Comparison of ENCODE assay signal across 16 cellular contexts in the genomic region with DNA sequence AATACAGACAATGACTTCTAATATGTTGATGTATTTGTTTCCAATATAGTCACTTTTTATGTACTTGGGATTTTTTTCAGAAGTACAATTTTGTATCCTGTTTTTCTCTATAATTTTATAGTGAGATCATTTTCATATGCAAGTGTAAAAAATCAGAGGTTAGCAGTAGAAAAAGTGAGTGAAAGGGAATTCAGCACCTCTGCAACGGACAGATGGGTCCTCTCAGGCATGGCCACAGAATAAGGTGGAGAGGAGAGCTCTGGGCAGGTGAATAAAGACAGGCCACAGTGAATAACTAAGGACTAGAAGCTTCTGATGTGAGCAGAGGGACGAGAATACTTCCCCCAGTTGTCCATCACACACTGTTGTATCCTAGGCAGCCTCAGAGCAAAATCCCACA.
DNase-seq lines count a peak whose midpoint lies in the region; ATAC-seq and TF ChIP-seq lines count a peak whose summit lies in the region.
"Had no signal": no experiment of that assay in that cellular context is flagged by ENCODE, and none has a peak within 500 bp of the region (broad histone marks: within the 10 kb centered on the region; RNA-seq: fewer than 3 reads in every experiment).

No MANE protein-coding gene starts in this region.

- H3K27ac ChIP-seq in SJCRH30 (peak overlapping the region; percentile 84), brain microvascular endothelial cell (peak overlapping the region; percentile 77), GM23338 (ENCODE audit: low read depth) (no peak overlapping the region)

- ATAC-seq in GM21367 (IDR thresholded peaks at IDR 0.05; ENCODE audit: unreplicated experiment) (no peak), GM23338 (no peak)

- H3K36me3 Mint-ChIP-seq in GM23338 (ENCODE audit: low read depth): no peaks in the 10 kb centered on the region
- H3K36me3 Mint-ChIP-seq: CD8-positive, alpha-beta memory T cell; IgD-negative memory B cell had no signal

- H4K20me1 ChIP-seq in GM23338 (replicated peaks; ENCODE audit: insufficient read depth): no peaks in the 10 kb centered on the region

- H3K4me1 Mint-ChIP-seq in GM23338: peaks cover 6% of the 10 kb centered on the region
- H3K4me1 Mint-ChIP-seq: B cell; CD8-positive, alpha-beta memory T cell had no signal

- H3K4me3 Mint-ChIP-seq in GM23338: no peak overlapping the region
- H3K4me3 Mint-ChIP-seq: B cell; CD8-positive, alpha-beta memory T cell; IgD-negative memory B cell had no signal

- H3K9ac ChIP-seq in skeletal muscle satellite cell (ENCODE audit: low read depth, low read length): peak overlapping the region; percentile 26

- DNase-seq in ACHN (peak; percentile 22), SJCRH30 (peak in 1 of 2 experiments; percentile 53), brain microvascular endothelial cell (no peak), GM23338 (ENCODE audit: low spot score) (no peak), C1 segment of cervical spinal cord (lab: John Stamatoyannopoulos, UW) (no peak)
- no peak for DNase-seq in stimulated activated CD4-positive, alpha-beta T cell treated with anti-CD3 and anti-CD28 coated beads, Interleukin-4, amount 100 ng/mL, for 24 hours
- DNase-seq: CD8-positive, alpha-beta memory T cell; H7; MV-4-11; NCI-H1417 treated with DMSO at 0.1 percent for 48 hours; NCI-H2081; NCI-H510A treated with DMSO at 0.1 percent for 48 hours had no signal

- TF ChIP-seq CTCF in brain microvascular endothelial cell (IDR thresholded peaks at IDR 0.05; ENCODE audit: low read depth, low read length, missing control alignments): no peak
- no peak for TF ChIP-seq CTCF in GM23338 (conservative IDR thresholded peaks at IDR 0.05; ENCODE audit: low read depth in 2 of 2)

- no peaks in the 10 kb centered on the region for H3F3A ChIP-seq in GM23338 (replicated peaks; ENCODE audit: low read depth)

- H3K4me2 ChIP-seq in skeletal muscle satellite cell (ENCODE audit: low read length) (peak overlapping the region; percentile 35), GM23338 (no peak overlapping the region)

- H3K9me2 ChIP-seq in GM23338 (ENCODE audit: insufficient read depth): no peaks in the 10 kb centered on the region; the same call in 1 of the 2 replicates

- H3K9me3 Mint-ChIP-seq in GM23338: no peaks in the 10 kb centered on the region; the same call in 2 of the 3 replicates
- H3K9me3 Mint-ChIP-seq: CD8-positive, alpha-beta memory T cell; IgD-negative memory B cell had no signal

- no peaks in the 10 kb centered on the region for H3K9me3 ChIP-seq in SJCRH30 (replicated peaks)
- no peaks in the 10 kb centered on the region for H3K9me3 ChIP-seq in skeletal muscle satellite cell (replicated peaks; ENCODE audit: low read length)

- no peak overlapping the region for H2AFZ ChIP-seq in GM23338

- peaks cover 7% of the 10 kb centered on the region for H3K27me3 Mint-ChIP-seq in GM23338 (ENCODE audit: insufficient read depth, low read depth, poor library complexity)

- H3K36me3 ChIP-seq in SJCRH30 (no peaks in the 10 kb centered on the region), brain microvascular endothelial cell (replicated peaks) (no peaks in the 10 kb centered on the region), skeletal muscle satellite cell (ENCODE audit: insufficient read depth, low read length) (no peaks in the 10 kb centered on the region), GM23338 (ENCODE audit: insufficient read depth) (no peaks in the 10 kb centered on the region)

- H3K4me3 ChIP-seq in SJCRH30 (no peak overlapping the region), brain microvascular endothelial cell (ENCODE audit: low read depth, low read length) (no peak overlapping the region), skeletal muscle satellite cell (ENCODE audit: low read length) (no peak overlapping the region), GM23338 (no peak overlapping the region)

- H3K27me3 ChIP-seq in SJCRH30 (no peaks in the 10 kb centered on the region), brain microvascular endothelial cell (replicated peaks) (no peaks in the 10 kb centered on the region), skeletal muscle satellite cell (ENCODE audit: control insufficient read depth, insufficient read depth, low read length) (peaks cover 26% of the 10 kb centered on the region), GM23338 (ENCODE audit: insufficient read depth) (no peaks in the 10 kb centered on the region)

- H3K27ac Mint-ChIP-seq in GM23338: no peak overlapping the region
- H3K27ac Mint-ChIP-seq: B cell; CD8-positive, alpha-beta memory T cell; IgD-negative memory B cell had no signal

- in situ Hi-C loops in ACHN (cut with HindIII; ENCODE audit: low pct_ligation_motif_present, low pct_unique_long_range_greater_than_20kb, low sequenced_read_pairs) (no loop called here), brain microvascular endothelial cell (cut with HindIII; ENCODE audit: low pct_ligation_motif_present, low sequenced_read_pairs) (no loop called here)

- H3K4me1 ChIP-seq in SJCRH30 (peaks cover 62% of the 10 kb centered on the region), skeletal muscle satellite cell (ENCODE audit: control insufficient read depth, insufficient read depth, low read length) (peaks cover 45% of the 10 kb centered on the region), GM23338 (ENCODE audit: insufficient read depth) (peaks cover 10% of the 10 kb centered on the region)

- H3K79me2 ChIP-seq in GM23338 (replicated peaks; ENCODE audit: insufficient read depth): no peaks in the 10 kb centered on the region

TF ChIP-seq in GM23338, 12 proteins besides CTCF, POLR2A, EP300 and RAD21 (continues in another document):
- TF ChIP-seq NANOG (IDR thresholded peaks at IDR 0.05; ENCODE audit: borderline replicate concordance): no peak
- TF ChIP-seq ZNF331 (CRISPR knock-in tag; IDR thresholded peaks at IDR 0.05; ENCODE audit: low read depth): no peak
- no peak for TF ChIP-seq STAT1 (IDR thresholded peaks at IDR 0.05; ENCODE audit: unreplicated experiment)
- TF ChIP-seq EZH2phosphoT487 (IDR thresholded peaks at IDR 0.05; ENCODE audit: unreplicated experiment): no peak
- TF ChIP-seq EZH2 (IDR thresholded peaks at IDR 0.05; ENCODE audit: low read depth, unreplicated experiment): no peak
- TF ChIP-seq ETS1 (IDR thresholded peaks at IDR 0.05): no peak
- TF ChIP-seq, protein P1, sequence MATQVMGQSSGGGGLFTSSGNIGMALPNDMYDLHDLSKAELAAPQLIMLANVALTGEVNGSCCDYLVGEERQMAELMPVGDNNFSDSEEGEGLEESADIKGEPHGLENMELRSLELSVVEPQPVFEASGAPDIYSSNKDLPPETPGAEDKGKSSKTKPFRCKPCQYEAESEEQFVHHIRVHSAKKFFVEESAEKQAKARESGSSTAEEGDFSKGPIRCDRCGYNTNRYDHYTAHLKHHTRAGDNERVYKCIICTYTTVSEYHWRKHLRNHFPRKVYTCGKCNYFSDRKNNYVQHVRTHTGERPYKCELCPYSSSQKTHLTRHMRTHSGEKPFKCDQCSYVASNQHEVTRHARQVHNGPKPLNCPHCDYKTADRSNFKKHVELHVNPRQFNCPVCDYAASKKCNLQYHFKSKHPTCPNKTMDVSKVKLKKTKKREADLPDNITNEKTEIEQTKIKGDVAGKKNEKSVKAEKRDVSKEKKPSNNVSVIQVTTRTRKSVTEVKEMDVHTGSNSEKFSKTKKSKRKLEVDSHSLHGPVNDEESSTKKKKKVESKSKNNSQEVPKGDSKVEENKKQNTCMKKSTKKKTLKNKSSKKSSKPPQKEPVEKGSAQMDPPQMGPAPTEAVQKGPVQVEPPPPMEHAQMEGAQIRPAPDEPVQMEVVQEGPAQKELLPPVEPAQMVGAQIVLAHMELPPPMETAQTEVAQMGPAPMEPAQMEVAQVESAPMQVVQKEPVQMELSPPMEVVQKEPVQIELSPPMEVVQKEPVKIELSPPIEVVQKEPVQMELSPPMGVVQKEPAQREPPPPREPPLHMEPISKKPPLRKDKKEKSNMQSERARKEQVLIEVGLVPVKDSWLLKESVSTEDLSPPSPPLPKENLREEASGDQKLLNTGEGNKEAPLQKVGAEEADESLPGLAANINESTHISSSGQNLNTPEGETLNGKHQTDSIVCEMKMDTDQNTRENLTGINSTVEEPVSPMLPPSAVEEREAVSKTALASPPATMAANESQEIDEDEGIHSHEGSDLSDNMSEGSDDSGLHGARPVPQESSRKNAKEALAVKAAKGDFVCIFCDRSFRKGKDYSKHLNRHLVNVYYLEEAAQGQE (IDR thresholded peaks at IDR 0.05; ENCODE audit: unreplicated experiment): no peak
